In the genomic region with DNA sequence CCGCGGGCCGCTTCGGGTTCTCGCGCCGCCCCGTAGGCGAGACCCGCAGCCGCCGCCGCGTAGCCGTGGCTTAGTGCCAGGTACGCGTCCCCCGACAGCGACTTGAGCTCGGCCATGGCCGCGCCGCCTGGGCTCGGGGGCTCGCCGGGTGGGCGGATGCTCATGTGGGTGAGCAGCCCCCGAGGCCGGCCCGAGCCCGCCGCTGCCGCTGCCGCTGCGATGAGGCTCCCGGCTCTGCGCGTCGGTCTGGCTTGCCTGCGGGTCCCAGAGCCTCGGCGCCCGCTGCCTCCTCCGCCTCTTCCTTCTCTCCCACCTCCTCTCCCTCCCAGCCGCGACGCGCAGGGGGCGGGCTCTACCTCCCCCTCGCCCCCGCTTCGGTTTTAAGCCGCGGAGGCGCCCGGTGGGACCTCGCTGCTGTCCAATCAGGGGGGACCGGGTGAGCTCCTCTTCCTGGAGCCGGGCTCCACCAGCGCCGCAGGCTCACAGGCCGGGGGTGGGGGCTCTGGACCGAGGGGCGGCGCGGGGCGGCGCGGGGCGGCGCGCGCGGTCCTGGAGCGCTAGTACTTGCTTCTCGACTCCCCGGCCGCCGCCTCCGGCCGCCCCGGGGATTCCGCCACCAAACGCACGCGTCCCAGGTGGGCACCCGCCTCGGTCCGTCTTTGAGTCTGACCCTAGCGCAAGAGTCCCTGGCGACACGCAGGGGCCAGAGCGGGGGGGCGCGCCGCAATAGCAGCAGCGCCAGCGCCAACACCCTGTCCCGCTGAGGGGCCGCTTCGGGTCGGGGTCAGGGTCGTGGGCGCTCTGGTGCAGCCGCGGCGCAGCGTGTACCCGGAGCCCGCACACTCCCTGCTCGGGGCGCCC, we compare ENCODE assay signal across 1 cellular context.
TF ChIP-seq lines count a peak whose summit lies in the region.

TSS of gene BHLHE23 (minus strand) at position 354 of the 861 bp plus-strand sequence. CDS start at position 164, 190 bp downstream.

TF ChIP-seq in SK-N-SH treated with all-trans-retinoic acid at 6 μM for 48 hours, 23 proteins besides CTCF, POLR2A, EP300 and RAD21 (continued from another document):
- TF ChIP-seq, protein P1, sequence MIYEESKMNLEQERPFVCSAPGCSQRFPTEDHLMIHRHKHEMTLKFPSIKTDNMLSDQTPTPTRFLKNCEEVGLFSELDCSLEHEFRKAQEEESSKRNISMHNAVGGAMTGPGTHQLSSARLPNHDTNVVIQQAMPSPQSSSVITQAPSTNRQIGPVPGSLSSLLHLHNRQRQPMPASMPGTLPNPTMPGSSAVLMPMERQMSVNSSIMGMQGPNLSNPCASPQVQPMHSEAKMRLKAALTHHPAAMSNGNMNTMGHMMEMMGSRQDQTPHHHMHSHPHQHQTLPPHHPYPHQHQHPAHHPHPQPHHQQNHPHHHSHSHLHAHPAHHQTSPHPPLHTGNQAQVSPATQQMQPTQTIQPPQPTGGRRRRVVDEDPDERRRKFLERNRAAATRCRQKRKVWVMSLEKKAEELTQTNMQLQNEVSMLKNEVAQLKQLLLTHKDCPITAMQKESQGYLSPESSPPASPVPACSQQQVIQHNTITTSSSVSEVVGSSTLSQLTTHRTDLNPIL (CRISPR knock-in tag; IDR thresholded peaks at IDR 0.05; ENCODE audit: low read depth) = no peak
- TF ChIP-seq ESRRG (CRISPR knock-in tag; IDR thresholded peaks at IDR 0.05) = no peak
- no peak for TF ChIP-seq OSR1 (CRISPR knock-in tag; IDR thresholded peaks at IDR 0.05)
- TF ChIP-seq ZNF8 (CRISPR knock-in tag; IDR thresholded peaks at IDR 0.05) = no peak
TF ChIP-seq in SK-N-SH treated with all-trans-retinoic acid at 6 μM for 48 hours: peak in this region for 0.
